Comparison of ENCODE assay signal across 7 cellular contexts in the genomic region with DNA sequence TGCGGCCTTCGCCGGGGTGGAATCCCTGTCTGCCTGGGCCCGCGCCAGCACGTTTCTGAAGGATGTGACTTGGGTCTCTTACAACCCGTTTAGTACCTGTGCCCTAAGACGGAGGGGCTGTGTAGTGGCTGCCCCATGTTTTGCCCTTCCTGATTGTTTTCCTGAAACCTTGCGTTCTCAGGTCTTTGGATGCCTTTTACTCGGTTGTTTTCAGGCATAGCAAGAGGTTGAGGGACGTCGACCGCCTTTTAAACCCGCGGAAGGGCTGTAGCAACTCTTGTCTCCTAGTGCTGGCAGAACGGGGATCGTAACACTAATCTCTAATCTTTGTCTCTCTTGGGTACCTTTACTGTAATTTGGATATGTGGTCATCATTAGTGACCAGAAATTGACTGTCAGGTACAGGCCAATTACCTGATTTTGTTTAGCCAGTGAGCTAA. TPM values are rescaled to one million over a fixed set of nuclear protein-coding genes. Genes with fewer than 3 reads are reported as not detected.
DNase-seq lines count a peak whose midpoint lies in the region; ATAC-seq and TF ChIP-seq lines count a peak whose summit lies in the region.

No MANE protein-coding gene starts in this region.

- H3K9ac ChIP-seq in SK-N-MC (ENCODE audit: insufficient read length) (peak overlapping the region; percentile 100), rectal smooth muscle tissue (ENCODE audit: low read length) (peak overlapping the region; percentile 83)

- H3K4me3 ChIP-seq in HFF-Myc (replicated peaks; ENCODE audit: low read depth, low read length) (peak overlapping the region; percentile 91), SK-N-MC (peak overlapping the region; percentile 96), esophagus squamous epithelium (peak overlapping the region; percentile 58 to 95 (median 81)), rectal smooth muscle tissue (ENCODE audit: low read length) (peak overlapping the region; percentile 99)

- peak overlapping the region; percentile 90 for H3K27ac ChIP-seq in SK-N-MC
- peak overlapping the region; percentile 90 to 97 (median 96) for H3K27ac ChIP-seq in esophagus squamous epithelium
- peak overlapping the region; percentile 90 for H3K27ac ChIP-seq in rectal smooth muscle tissue (ENCODE audit: low read depth, low read length)

- DNase-seq in HFF-Myc (ENCODE audit: extremely low read depth, low read depth) (no peak), SK-N-MC (ENCODE audit: low read depth, low spot score) (no peak), esophagus squamous epithelium (lab: John Stamatoyannopoulos, UW) (no peak), GM19238 (ENCODE audit: insufficient read length, low spot score) (no peak)
- DNase-seq in activated CD4-positive, alpha-beta T cell treated with anti-CD3 and anti-CD28 coated beads for 1 hour, result no peak

- H3K9me3 ChIP-seq in SK-N-MC (ENCODE audit: low read depth, low read length) (no peaks in the 10 kb centered on the region), esophagus squamous epithelium (no peaks in the 10 kb centered on the region)

- H3K4me1 ChIP-seq in esophagus squamous epithelium, result peaks cover 0 to 35% (median 11%) of the 10 kb centered on the region in 3 donors
- H3K4me1 ChIP-seq in rectal smooth muscle tissue (ENCODE audit: control insufficient read depth, insufficient read depth, low read length), result no peaks in the 10 kb centered on the region

- H3K36me3 ChIP-seq in SK-N-MC (ENCODE audit: insufficient read depth, low read length) (peaks cover 4% of the 10 kb centered on the region), esophagus squamous epithelium (no peaks in the 10 kb centered on the region), rectal smooth muscle tissue (ENCODE audit: control insufficient read depth, insufficient read depth, low read length) (no peaks in the 10 kb centered on the region)

- 42 to 71% methylated on average over 11 to 14 of the region's 17 CpGs for WGBS in esophagus squamous epithelium, 2 donors

- intact Hi-C loops in esophagus squamous epithelium (cut with DNase I), result no loop called here

- TF ChIP-seq POLR2A in esophagus squamous epithelium (IDR thresholded peaks at IDR 0.05), result no peak

- H3K27me3 ChIP-seq in esophagus squamous epithelium, result no peaks in the 10 kb centered on the region
- no peaks in the 10 kb centered on the region for H3K27me3 ChIP-seq in rectal smooth muscle tissue (ENCODE audit: control insufficient read depth, insufficient read depth, low read length)

- ATAC-seq in HG03520 (IDR thresholded peaks at IDR 0.05; ENCODE audit: unreplicated experiment), result no peak

- TF ChIP-seq CTCF in HFF-Myc (IDR thresholded peaks at IDR 0.05; ENCODE audit: low read depth, low read length, missing control alignments) (no peak), esophagus squamous epithelium (IDR thresholded peaks at IDR 0.05) (no peak)

RNA-seq across cellular contexts. Expression of a gene that starts 0.7 kb away (rescaled TPM):
- 1 to 10 TPM; 2.1 to 5.4 (median 4.8) TPM for total RNA-seq in esophagus squamous epithelium

RNA-seq across cellular contexts. Expression of a gene that starts 39.2 kb away (rescaled TPM):
- total RNA-seq in esophagus squamous epithelium, result 10 to 100 TPM in 1 of 4 donors, 1 to 10 TPM in 3; 2.5 to 11.6 (median 4.7) TPM
